ENCODE assay signal across 2 cellular contexts in genomic region chr11:62269654-62270278, GRCh38.
TF ChIP-seq lines count a peak whose summit lies in the region.

SCGB2A2 (plus strand) TSS chr11:62270158; CDS start chr11:62270217, 59 bp downstream.

TF ChIP-seq in HCT116, 20 proteins besides CTCF, POLR2A, EP300 and RAD21 (continued from another document):
- TF ChIP-seq REST (IDR thresholded peaks at IDR 0.05; ENCODE audit: low read depth): no peak
- no peak for TF ChIP-seq ATF3 (IDR thresholded peaks at IDR 0.05)
- TF ChIP-seq ZBTB33 (IDR thresholded peaks at IDR 0.05; ENCODE audit: extremely low read depth, insufficient replicate concordance, low read length): no peak
- no peak for TF ChIP-seq EGR1 (IDR thresholded peaks at IDR 0.05; ENCODE audit: low read depth)
- no peak for TF ChIP-seq CBX3 (IDR thresholded peaks at IDR 0.05; ENCODE audit: low read depth)

TF ChIP-seq in K562, 482 proteins besides CTCF, POLR2A, EP300 and RAD21 (continued from another document):
- TF ChIP-seq ZNF592 (IDR thresholded peaks at IDR 0.05) (no peak), SMC3 (conservative IDR thresholded peaks at IDR 0.05; ENCODE audit: insufficient read depth, low read depth, low read length) (no peak)
TF ChIP-seq in K562: peak in this region for 0.
